ENCODE assay signal across 35 cellular contexts in the genomic region with DNA sequence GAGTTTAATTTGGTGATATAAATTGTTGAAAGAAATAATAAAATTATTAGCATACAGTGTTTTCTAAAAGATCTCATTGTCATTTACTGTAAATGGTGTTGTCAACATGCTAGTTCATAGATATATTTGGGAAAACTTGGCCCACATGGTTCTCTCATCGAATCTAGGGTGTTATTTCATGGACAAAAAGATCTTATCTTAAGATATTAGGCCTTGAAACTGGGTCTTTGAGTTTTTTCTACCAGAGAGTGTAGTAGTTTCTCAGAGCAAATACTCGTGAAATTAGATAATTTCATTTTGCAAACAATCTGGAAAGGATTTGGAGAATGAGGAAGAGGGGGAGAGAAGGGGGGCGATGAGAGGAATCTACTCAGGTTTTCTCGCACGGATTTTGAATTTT.
DNase-seq lines count a peak whose midpoint lies in the region; ATAC-seq and TF ChIP-seq lines count a peak whose summit lies in the region.
"Had no signal": no experiment of that assay in that cellular context is flagged by ENCODE, and none has a peak within 500 bp of the region (broad histone marks: within the 10 kb centered on the region; RNA-seq: fewer than 3 reads in every experiment).

No MANE protein-coding gene starts in this region.

- peaks cover 73 to 74% of the 10 kb centered on the region in 2 experiments for H3K36me3 ChIP-seq in SK-N-SH (replicated peaks in 1 of 2; ENCODE audit: control insufficient read depth in 1 of 2, insufficient read depth in 2 of 2, low read length in 1 of 2)
- H3K36me3 ChIP-seq: BLaER1; BLaER1 treated with 17β-estradiol and CSF1 and Interleukin-3, amounts not matched to agents 10 nM and 100 nM had no signal

- peaks cover 23% of the 10 kb centered on the region for H3F3A ChIP-seq in SK-N-SH (replicated peaks; ENCODE audit: insufficient read depth)

- H2AFZ ChIP-seq in SK-N-SH (ENCODE audit: low read depth), result no peak overlapping the region

- H3K4me1 Mint-ChIP-seq in mesothelial cell of epicardium, result peaks cover 63% of the 10 kb centered on the region
- peaks cover 24% of the 10 kb centered on the region for H3K4me1 Mint-ChIP-seq in nephron progenitor cell
- H3K4me1 Mint-ChIP-seq: B cell; CD14-positive monocyte; CD4-positive, alpha-beta memory T cell; CD4-positive, CD25-positive, alpha-beta regulatory T cell; CD8-positive, alpha-beta memory T cell had no signal

- CTCF ChIA-PET in SK-N-SH (lab: Yijun Ruan, JAX), result no interaction called here

- no peak for TF ChIP-seq EP300 in SK-N-SH (IDR thresholded peaks at IDR 0.05; ENCODE audit: borderline replicate concordance in 1 of 2, low read depth in 1 of 2, low read length in 1 of 2)

- no peak for ATAC-seq in SK-N-SH treated with all-trans-retinoic acid at 6 μM for 48 hours
- ATAC-seq in HG02610 (IDR thresholded peaks at IDR 0.05; ENCODE audit: unreplicated experiment), result no peak
- ATAC-seq: A549; CD8-positive, alpha-beta T cell had no signal

- no peak for TF ChIP-seq RAD21 in SK-N-SH (IDR thresholded peaks at IDR 0.05; ENCODE audit: low read length)

- H3K4me3 Mint-ChIP-seq in mesothelial cell of epicardium (no peak overlapping the region), nephron progenitor cell (no peak overlapping the region)
- H3K4me3 Mint-ChIP-seq: B cell; CD14-positive monocyte; CD4-positive, alpha-beta memory T cell; CD4-positive, alpha-beta T cell; CD4-positive, CD25-positive, alpha-beta regulatory T cell; CD8-positive, alpha-beta memory T cell; CD8-positive, alpha-beta T cell had no signal

- peaks cover 63% of the 10 kb centered on the region for H3K79me2 ChIP-seq in SK-N-SH (ENCODE audit: insufficient read depth)

- TF ChIP-seq CTCF in SK-N-SH (IDR thresholded peaks at IDR 0.05) (no peak), mesothelial cell of epicardium (IDR thresholded peaks at IDR 0.05; ENCODE audit: unreplicated experiment) (no peak), nephron progenitor cell (IDR thresholded peaks at IDR 0.05) (no peak)

- H3K9me3 ChIP-seq in SK-N-SH, result peaks cover 3% of the 10 kb centered on the region; the same call in 1 of the 2 replicates
- H3K9me3 ChIP-seq: A549; BE2C; BLaER1; BLaER1 treated with 17β-estradiol and CSF1 and Interleukin-3, amounts not matched to agents 10 nM and 100 nM; Caco-2 had no signal

- no peak overlapping the region for H3K4me2 ChIP-seq in SK-N-SH
- H3K4me2 ChIP-seq: A549; BLaER1; BLaER1 treated with 17β-estradiol and CSF1 and Interleukin-3, amounts not matched to agents 10 nM and 100 nM had no signal

- H3K27me3 ChIP-seq in SK-N-SH (ENCODE audit: insufficient read depth), result no peaks in the 10 kb centered on the region
- H3K27me3 ChIP-seq: BE2C; BLaER1; BLaER1 treated with 17β-estradiol and CSF1 and Interleukin-3, amounts not matched to agents 10 nM and 100 nM had no signal

- H4K20me1 ChIP-seq in SK-N-SH (ENCODE audit: insufficient read depth), result peaks cover 8% of the 10 kb centered on the region; the same call in 1 of the 2 replicates
- H4K20me1 ChIP-seq: BLaER1; BLaER1 treated with 17β-estradiol and CSF1 and Interleukin-3, amounts not matched to agents 10 nM and 100 nM had no signal

- peak overlapping the region in 1 of 2 experiments; percentile 53; a peak in 2 of 4 replicates for H3K27ac ChIP-seq in SK-N-SH (ENCODE audit: low read depth in 2 of 2, low read length in 1 of 2)
- H3K27ac ChIP-seq: 22Rv1; A549; BLaER1; BLaER1 treated with 17β-estradiol and CSF1 and Interleukin-3, amounts not matched to agents 10 nM and 100 nM; C4-2B had no signal

- H3K36me3 Mint-ChIP-seq in mesothelial cell of epicardium (peaks cover 22% of the 10 kb centered on the region), nephron progenitor cell (ENCODE audit: low read depth) (peaks cover 90% of the 10 kb centered on the region)
- H3K36me3 Mint-ChIP-seq: CD14-positive monocyte; CD4-positive, alpha-beta memory T cell; CD4-positive, CD25-positive, alpha-beta regulatory T cell; CD8-positive, alpha-beta memory T cell; CD8-positive, alpha-beta T cell had no signal

- H3K9me3 Mint-ChIP-seq in mesothelial cell of epicardium, result no peaks in the 10 kb centered on the region
- peaks cover 40% of the 10 kb centered on the region for H3K9me3 Mint-ChIP-seq in nephron progenitor cell
- H3K9me3 Mint-ChIP-seq: CD4-positive, alpha-beta T cell; CD8-positive, alpha-beta T cell had no signal

- POLR2A ChIA-PET in SK-N-SH (lab: Yijun Ruan, JAX), result no interaction called here

- no peaks in the 10 kb centered on the region for H3K9me2 ChIP-seq in SK-N-SH

- H3K4me1 ChIP-seq in SK-N-SH (ENCODE audit: control insufficient read depth in 1 of 2, insufficient read depth in 2 of 2, low read depth in 1 of 2, low read length in 1 of 2), result peaks cover 0 to 19% of the 10 kb centered on the region in 2 experiments; a peak in 2 of 4 replicates
- H3K4me1 ChIP-seq: A549, BLaER1, Caco-2 had no signal

- H3K27ac Mint-ChIP-seq in mesothelial cell of epicardium, result peak overlapping the region; percentile 69
- peak overlapping the region; percentile 17 for H3K27ac Mint-ChIP-seq in nephron progenitor cell
- H3K27ac Mint-ChIP-seq: B cell; CD14-positive monocyte; CD4-positive, alpha-beta memory T cell; CD4-positive, alpha-beta T cell; CD4-positive, CD25-positive, alpha-beta regulatory T cell; CD8-positive, alpha-beta memory T cell; CD8-positive, alpha-beta T cell had no signal

- DNase-seq in SK-N-SH, result peak; percentile 21
- no peak for DNase-seq in mesothelial cell of epicardium (ENCODE audit: low spot score in 2 of 2, unreplicated experiment in 2 of 2)
- DNase-seq in nephron progenitor cell, result no peak
- no peak for DNase-seq in activated T-cell treated with anti-CD3 and anti-CD28 coated beads for 4 hours
- DNase-seq in central memory CD4-positive, alpha-beta T cell, result no peak
- DNase-seq in epidermal melanocyte (ENCODE audit: insufficient read length, low spot score), result no peak
- DNase-seq: 8988T; ACHN; AML-193; BE2C; C1 segment of cervical spinal cord; Caco-2; Calu3; CD4-positive, alpha-beta memory T cell; CD4-positive, alpha-beta T cell; CD4-positive, CD25-positive, alpha-beta regulatory T cell; CD8-positive, alpha-beta memory T cell; CD8-positive, alpha-beta T cell; COR-L47; DMS 273 treated with DMSO at 0.1 percent for 48 hours; DMS153; DMS53; DMS79; DMS79 treated with DMSO at 0.1 percent for 48 hours; DND-41; EL had no signal

- 72% methylated on average over 5 of the region's 5 CpGs for WGBS in SK-N-SH (ENCODE audit: low lambda C conversion rate)

- H3K27me3 Mint-ChIP-seq in mesothelial cell of epicardium (ENCODE audit: low read depth) (no peaks in the 10 kb centered on the region), nephron progenitor cell (ENCODE audit: low read depth, poor library complexity) (peaks cover 5% of the 10 kb centered on the region)
- H3K27me3 Mint-ChIP-seq: B cell; CD4-positive, alpha-beta memory T cell; CD4-positive, alpha-beta T cell; CD4-positive, CD25-positive, alpha-beta regulatory T cell; CD8-positive, alpha-beta memory T cell had no signal

- H3K9ac ChIP-seq in SK-N-SH, result no peak overlapping the region
- H3K9ac ChIP-seq: BLaER1; BLaER1 treated with 17β-estradiol and CSF1 and Interleukin-3, amounts not matched to agents 10 nM and 100 nM had no signal

- H3K4me3 ChIP-seq in SK-N-SH (ENCODE audit: low read depth in 2 of 2, low read length in 1 of 2), result no peak overlapping the region
- H3K4me3 ChIP-seq: A549; BLaER1; BLaER1 treated with 17β-estradiol and CSF1 and Interleukin-3, amounts not matched to agents 10 nM and 100 nM had no signal

TF ChIP-seq in SK-N-SH, 30 proteins besides CTCF, POLR2A, EP300 and RAD21:
- TF ChIP-seq SIN3A (IDR thresholded peaks at IDR 0.05; ENCODE audit: borderline replicate concordance, low read depth, low read length), result no peak
- peak; percentile 44 for TF ChIP-seq GATA2 (CRISPR knock-in tag; IDR thresholded peaks at IDR 0.05)
TF ChIP-seq in SK-N-SH: peak in this region for 1.

TF ChIP-seq in SK-N-SH treated with all-trans-retinoic acid at 6 μM for 48 hours, 23 proteins besides CTCF, POLR2A, EP300 and RAD21 (continues in another document):
- TF ChIP-seq, protein P1, sequence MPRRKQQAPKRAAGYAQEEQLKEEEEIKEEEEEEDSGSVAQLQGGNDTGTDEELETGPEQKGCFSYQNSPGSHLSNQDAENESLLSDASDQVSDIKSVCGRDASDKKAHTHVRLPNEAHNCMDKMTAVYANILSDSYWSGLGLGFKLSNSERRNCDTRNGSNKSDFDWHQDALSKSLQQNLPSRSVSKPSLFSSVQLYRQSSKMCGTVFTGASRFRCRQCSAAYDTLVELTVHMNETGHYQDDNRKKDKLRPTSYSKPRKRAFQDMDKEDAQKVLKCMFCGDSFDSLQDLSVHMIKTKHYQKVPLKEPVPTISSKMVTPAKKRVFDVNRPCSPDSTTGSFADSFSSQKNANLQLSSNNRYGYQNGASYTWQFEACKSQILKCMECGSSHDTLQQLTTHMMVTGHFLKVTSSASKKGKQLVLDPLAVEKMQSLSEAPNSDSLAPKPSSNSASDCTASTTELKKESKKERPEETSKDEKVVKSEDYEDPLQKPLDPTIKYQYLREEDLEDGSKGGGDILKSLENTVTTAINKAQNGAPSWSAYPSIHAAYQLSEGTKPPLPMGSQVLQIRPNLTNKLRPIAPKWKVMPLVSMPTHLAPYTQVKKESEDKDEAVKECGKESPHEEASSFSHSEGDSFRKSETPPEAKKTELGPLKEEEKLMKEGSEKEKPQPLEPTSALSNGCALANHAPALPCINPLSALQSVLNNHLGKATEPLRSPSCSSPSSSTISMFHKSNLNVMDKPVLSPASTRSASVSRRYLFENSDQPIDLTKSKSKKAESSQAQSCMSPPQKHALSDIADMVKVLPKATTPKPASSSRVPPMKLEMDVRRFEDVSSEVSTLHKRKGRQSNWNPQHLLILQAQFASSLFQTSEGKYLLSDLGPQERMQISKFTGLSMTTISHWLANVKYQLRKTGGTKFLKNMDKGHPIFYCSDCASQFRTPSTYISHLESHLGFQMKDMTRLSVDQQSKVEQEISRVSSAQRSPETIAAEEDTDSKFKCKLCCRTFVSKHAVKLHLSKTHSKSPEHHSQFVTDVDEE (CRISPR knock-in tag; IDR thresholded peaks at IDR 0.05), result no peak
- TF ChIP-seq BACH2 (CRISPR knock-in tag; IDR thresholded peaks at IDR 0.05; ENCODE audit: borderline replicate concordance), result no peak
- no peak for TF ChIP-seq CSDC2 (CRISPR knock-in tag; IDR thresholded peaks at IDR 0.05)
- TF ChIP-seq ZNF565 (CRISPR knock-in tag; conservative IDR thresholded peaks at IDR 0.05; ENCODE audit: low read depth), result no peak
- no peak for TF ChIP-seq ISL1 (CRISPR knock-in tag; IDR thresholded peaks at IDR 0.05)
- no peak for TF ChIP-seq PPARA (CRISPR knock-in tag; IDR thresholded peaks at IDR 0.05; ENCODE audit: borderline replicate concordance)
- TF ChIP-seq RARB (CRISPR knock-in tag; IDR thresholded peaks at IDR 0.05), result no peak
- TF ChIP-seq OSR1 (CRISPR knock-in tag; IDR thresholded peaks at IDR 0.05), result no peak
- TF ChIP-seq TCF4 (CRISPR knock-in tag; IDR thresholded peaks at IDR 0.05; ENCODE audit: borderline replicate concordance), result peak; percentile 41; the same call in 1 of the 2 replicates
- peak; percentile 63; the same call in 1 of the 2 replicates for TF ChIP-seq ZNF70 (CRISPR knock-in tag; IDR thresholded peaks at IDR 0.05)
- no peak for TF ChIP-seq GLIS3 (CRISPR knock-in tag; IDR thresholded peaks at IDR 0.05)
- TF ChIP-seq SNAI2 (CRISPR knock-in tag; IDR thresholded peaks at IDR 0.05), result no peak
- no peak for TF ChIP-seq ARNTL (CRISPR knock-in tag; IDR thresholded peaks at IDR 0.05; ENCODE audit: borderline replicate concordance, low read depth)
